In genomic region chr9:75017378-75017777, GRCh38 we compare ENCODE assay signal across 1 cellular context.
TF ChIP-seq lines count a peak whose summit lies in the region.

No MANE protein-coding gene starts in this region.

TF ChIP-seq in GM12878, 131 proteins besides CTCF, POLR2A, EP300 and RAD21 (continued from another document):
- TF ChIP-seq ZBTB11 (CRISPR knock-in tag; IDR thresholded peaks at IDR 0.05) (no peak), ZNF592 (IDR thresholded peaks at IDR 0.05) (no peak), SUZ12 (IDR thresholded peaks at IDR 0.05; ENCODE audit: unreplicated experiment) (no peak), BMI1 (IDR thresholded peaks at IDR 0.05; ENCODE audit: borderline replicate concordance) (no peak), ZNF274 (IDR thresholded peaks at IDR 0.05; ENCODE audit: insufficient read depth, insufficient read length) (no peak), ZSCAN29 (IDR thresholded peaks at IDR 0.05) (no peak), STAT3 (IDR thresholded peaks at IDR 0.05; ENCODE audit: low read depth, low read length) (no peak), NRF1 (conservative IDR thresholded peaks at IDR 0.05; ENCODE audit: low read depth, low read length) (no peak), ELK1 (IDR thresholded peaks at IDR 0.05; ENCODE audit: low read depth, low read length) (no peak), EED (IDR thresholded peaks at IDR 0.05; ENCODE audit: low read depth) (no peak), ZNF622 (IDR thresholded peaks at IDR 0.05) (no peak)
TF ChIP-seq in GM12878: peak in this region for 0.
